Comparison of ENCODE assay signal across 1 cellular context in the genomic region with DNA sequence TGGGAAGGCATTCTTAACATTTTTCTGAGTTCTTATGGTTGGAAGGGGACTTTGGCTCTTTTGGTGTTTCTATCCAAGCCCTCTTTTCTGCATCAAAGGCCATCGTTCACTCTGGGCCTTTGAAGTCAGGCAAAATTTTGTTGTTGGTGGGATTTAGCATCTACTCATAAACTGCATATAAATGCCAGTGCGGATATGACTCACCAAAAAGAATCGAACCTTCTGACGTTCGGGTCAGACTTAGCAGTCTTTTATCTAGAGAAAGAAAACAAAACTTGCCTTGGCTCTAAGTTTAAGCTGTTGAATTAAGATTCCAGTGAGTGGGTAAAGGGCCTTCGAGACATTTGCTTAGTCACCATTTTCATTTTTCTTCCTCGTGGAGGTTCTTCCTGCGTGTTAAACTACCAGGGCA.
TF ChIP-seq lines count a peak whose summit lies in the region.

No MANE protein-coding gene starts in this region.

TF ChIP-seq in SK-N-SH, 30 proteins besides CTCF, POLR2A, EP300 and RAD21:
- TF ChIP-seq USF1 (IDR thresholded peaks at IDR 0.05; ENCODE audit: borderline replicate concordance, low read depth) (no peak), RCOR1 (IDR thresholded peaks at IDR 0.05; ENCODE audit: low read length) (no peak), EZH2phosphoT487 (IDR thresholded peaks at IDR 0.05; ENCODE audit: borderline replicate concordance, low read depth) (no peak), USF2 (IDR thresholded peaks at IDR 0.05; ENCODE audit: borderline replicate concordance, low read depth, low read length) (no peak), TCF12 (IDR thresholded peaks at IDR 0.05) (peak; percentile 48), CHD2 (IDR thresholded peaks at IDR 0.05; ENCODE audit: low read length, partially characterized antibody) (no peak), PBX3 (IDR thresholded peaks at IDR 0.05) (peak; percentile 54), YY1 (IDR thresholded peaks at IDR 0.05; ENCODE audit: low read depth) (no peak; the same call in 1 of the 2 replicates), RXRA (IDR thresholded peaks at IDR 0.05; ENCODE audit: borderline replicate concordance, low read depth) (peak; percentile 43; the same call in 1 of the 2 replicates), FOXJ3 (CRISPR knock-in tag; IDR thresholded peaks at IDR 0.05) (no peak), TEAD4 (IDR thresholded peaks at IDR 0.05; ENCODE audit: borderline replicate concordance, insufficient read depth) (peak; percentile 8; the same call in 1 of the 2 replicates), FOSL2 (IDR thresholded peaks at IDR 0.05; ENCODE audit: borderline replicate concordance, low read depth) (peak; percentile 75), IRF3 (IDR thresholded peaks at IDR 0.05; ENCODE audit: low read depth, low read length) (no peak), FOXM1 (IDR thresholded peaks at IDR 0.05; ENCODE audit: low read depth) (no peak), GABPA (IDR thresholded peaks at IDR 0.05; ENCODE audit: low read depth) (no peak), ELF1 (IDR thresholded peaks at IDR 0.05) (no peak), SIN3A (IDR thresholded peaks at IDR 0.05; ENCODE audit: borderline replicate concordance, low read depth, low read length) (no peak), JUND (IDR thresholded peaks at IDR 0.05) (peak; percentile 79)
- TF ChIP-seq, protein P1, sequence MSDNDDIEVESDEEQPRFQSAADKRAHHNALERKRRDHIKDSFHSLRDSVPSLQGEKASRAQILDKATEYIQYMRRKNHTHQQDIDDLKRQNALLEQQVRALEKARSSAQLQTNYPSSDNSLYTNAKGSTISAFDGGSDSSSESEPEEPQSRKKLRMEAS (IDR thresholded peaks at IDR 0.05; ENCODE audit: low read depth), result peak; percentile 68
- TF ChIP-seq, protein P2, sequence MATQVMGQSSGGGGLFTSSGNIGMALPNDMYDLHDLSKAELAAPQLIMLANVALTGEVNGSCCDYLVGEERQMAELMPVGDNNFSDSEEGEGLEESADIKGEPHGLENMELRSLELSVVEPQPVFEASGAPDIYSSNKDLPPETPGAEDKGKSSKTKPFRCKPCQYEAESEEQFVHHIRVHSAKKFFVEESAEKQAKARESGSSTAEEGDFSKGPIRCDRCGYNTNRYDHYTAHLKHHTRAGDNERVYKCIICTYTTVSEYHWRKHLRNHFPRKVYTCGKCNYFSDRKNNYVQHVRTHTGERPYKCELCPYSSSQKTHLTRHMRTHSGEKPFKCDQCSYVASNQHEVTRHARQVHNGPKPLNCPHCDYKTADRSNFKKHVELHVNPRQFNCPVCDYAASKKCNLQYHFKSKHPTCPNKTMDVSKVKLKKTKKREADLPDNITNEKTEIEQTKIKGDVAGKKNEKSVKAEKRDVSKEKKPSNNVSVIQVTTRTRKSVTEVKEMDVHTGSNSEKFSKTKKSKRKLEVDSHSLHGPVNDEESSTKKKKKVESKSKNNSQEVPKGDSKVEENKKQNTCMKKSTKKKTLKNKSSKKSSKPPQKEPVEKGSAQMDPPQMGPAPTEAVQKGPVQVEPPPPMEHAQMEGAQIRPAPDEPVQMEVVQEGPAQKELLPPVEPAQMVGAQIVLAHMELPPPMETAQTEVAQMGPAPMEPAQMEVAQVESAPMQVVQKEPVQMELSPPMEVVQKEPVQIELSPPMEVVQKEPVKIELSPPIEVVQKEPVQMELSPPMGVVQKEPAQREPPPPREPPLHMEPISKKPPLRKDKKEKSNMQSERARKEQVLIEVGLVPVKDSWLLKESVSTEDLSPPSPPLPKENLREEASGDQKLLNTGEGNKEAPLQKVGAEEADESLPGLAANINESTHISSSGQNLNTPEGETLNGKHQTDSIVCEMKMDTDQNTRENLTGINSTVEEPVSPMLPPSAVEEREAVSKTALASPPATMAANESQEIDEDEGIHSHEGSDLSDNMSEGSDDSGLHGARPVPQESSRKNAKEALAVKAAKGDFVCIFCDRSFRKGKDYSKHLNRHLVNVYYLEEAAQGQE (IDR thresholded peaks at IDR 0.05; ENCODE audit: low read depth, low read length), result no peak
